8 cellular contexts compared by ENCODE assay signal in the genomic region with DNA sequence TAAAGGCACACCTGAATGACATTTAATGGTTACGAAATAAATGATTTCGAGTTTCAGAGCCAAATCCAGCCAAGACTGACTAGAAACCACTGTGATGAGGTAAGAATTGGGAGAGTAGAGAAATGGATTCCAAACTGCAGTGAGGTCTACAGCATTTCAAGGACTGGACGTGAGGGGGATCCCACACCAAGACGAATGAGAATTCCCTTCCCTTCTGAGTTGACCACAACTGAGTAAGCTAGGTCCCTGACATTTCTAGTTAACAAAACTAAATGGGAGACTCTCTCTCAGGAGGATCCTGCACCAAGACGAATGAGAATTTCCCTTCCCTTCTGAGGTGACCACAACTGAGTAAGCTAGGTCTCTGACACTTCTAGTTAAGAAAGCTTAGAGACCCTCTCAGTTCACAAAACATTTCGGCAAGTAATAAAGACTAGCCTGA. TPM values are rescaled to one million over a fixed set of nuclear protein-coding genes. Genes with fewer than 3 reads are reported as not detected.
DNase-seq lines count a peak whose midpoint lies in the region; ATAC-seq and TF ChIP-seq lines count a peak whose summit lies in the region.

No MANE protein-coding gene starts in this region.

- H3K4me1 ChIP-seq in GM23248 (ENCODE audit: insufficient read depth) (peaks cover 32% of the 10 kb centered on the region), gastroesophageal sphincter (peaks cover 7 to 56% (median 19%) of the 10 kb centered on the region in 3 donors)

- peaks cover 16% of the 10 kb centered on the region for H4K20me1 ChIP-seq in GM23248 (ENCODE audit: insufficient read depth)

- peaks cover 83% of the 10 kb centered on the region for H3K79me2 ChIP-seq in GM23248 (ENCODE audit: insufficient read depth)

- peak overlapping the region; percentile 82; the same call in 1 of the 2 replicates for H2AFZ ChIP-seq in GM23248

- peak overlapping the region; percentile 98 for H3K4me2 ChIP-seq in GM23248 (ENCODE audit: unreplicated experiment)

- peaks cover 31% of the 10 kb centered on the region for H3F3A ChIP-seq in GM23248 (ENCODE audit: insufficient read depth)

- in situ Hi-C loops in ACHN (cut with HindIII; ENCODE audit: low pct_ligation_motif_present, low pct_unique_long_range_greater_than_20kb, low sequenced_read_pairs) (no loop called here), GM23248 (cut with MboI) (no loop called here)

- TF ChIP-seq CTCF in WERI-Rb-1 (IDR thresholded peaks at IDR 0.05; ENCODE audit: low read depth, low read length) (no peak), gastroesophageal sphincter (IDR thresholded peaks at IDR 0.05) (no peak)

- H3K36me3 ChIP-seq in GM23248 (ENCODE audit: low read depth) = peaks cover 19% of the 10 kb centered on the region
- H3K36me3 ChIP-seq in WERI-Rb-1 = peaks cover 32% of the 10 kb centered on the region
- H3K36me3 ChIP-seq in gastroesophageal sphincter = peaks cover 0 to 20% of the 10 kb centered on the region in 2 donors

- no peak for TF ChIP-seq POLR2A in gastroesophageal sphincter (IDR thresholded peaks at IDR 0.05)

- ATAC-seq in gastroesophageal sphincter (no peak), HG02938 (IDR thresholded peaks at IDR 0.05; ENCODE audit: unreplicated experiment) (no peak)

- no peak for TF ChIP-seq EP300 in gastroesophageal sphincter (IDR thresholded peaks at IDR 0.05)

- H3K9me3 ChIP-seq in GM23248 (ENCODE audit: low read depth) (no peaks in the 10 kb centered on the region), WERI-Rb-1 (ENCODE audit: severe bottlenecking) (no peaks in the 10 kb centered on the region), gastroesophageal sphincter (peaks cover 0 to 9% (median 0%) of the 10 kb centered on the region in 3 donors)

- peak overlapping the region; percentile 96 for H3K9ac ChIP-seq in GM23248

- H3K9me2 ChIP-seq in GM23248 (ENCODE audit: insufficient read depth) = no peaks in the 10 kb centered on the region

- WGBS in GM23248 (ENCODE audit: low coverage in 1 of 2, low lambda C conversion rate in 2 of 2, missing lambda C conversion rate in 2 of 2), 2 experiments = 10 to 13% methylated on average over 6 of the region's 6 CpGs
- WGBS in gastroesophageal sphincter (ENCODE audit: low coverage in 1 of 2), 2 donors = 12% methylated on average over 6 of the region's 6 CpGs

- H3K27me3 ChIP-seq in GM23248 (replicated peaks; ENCODE audit: insufficient read depth) (no peaks in the 10 kb centered on the region), WERI-Rb-1 (ENCODE audit: insufficient read depth, low read depth, severe bottlenecking) (no peaks in the 10 kb centered on the region), gastroesophageal sphincter (no peaks in the 10 kb centered on the region)

- DNase-seq in ACHN (peak; percentile 37), GM23248 (peak; percentile 71), WERI-Rb-1 (no peak), skeletal muscle cell (ENCODE audit: low read depth) (peak; percentile 53), UCSD-AML1 (lab: John Stamatoyannopoulos, UW; ENCODE audit: unreplicated experiment) (no peak), NCI-H510A (lab: John Stamatoyannopoulos, UW) (no peak)

- H3K4me3 ChIP-seq in GM23248 (peak overlapping the region; percentile 95), WERI-Rb-1 (ENCODE audit: low read depth, low read length) (peak overlapping the region; percentile 89), gastroesophageal sphincter (peak overlapping the region; percentile 80 to 81), skeletal muscle cell (ENCODE audit: low read depth, low read length) (peak overlapping the region; percentile 79)

- H3K27ac ChIP-seq in GM23248 (peak overlapping the region; percentile 95), WERI-Rb-1 (peak overlapping the region; percentile 98; the same call in 1 of the 2 replicates), gastroesophageal sphincter (peak overlapping the region; percentile 89 to 97 (median 90))

RNA-seq across cellular contexts. Expression of a gene that starts 1.6 kb away (rescaled TPM):
- total RNA-seq in GM23248 (2014; rRNA removed; shearing (Covaris generic)) = not detected in 2 replicates
- 0.68 and 1.0 TPM in 2 replicates for polyA plus RNA-seq in GM23248 (2016; fragmentation: Nextera tagmentation; extraction: Ambion mirVana)
- total RNA-seq in gastroesophageal sphincter = 1 to 10 TPM in 1 of 4 donors, not detected in 3; 1.2 TPM

RNA-seq across cellular contexts. Expression of a gene that starts 1.8 kb away (rescaled TPM):
- 34.7 and 38.9 TPM in 2 replicates for total RNA-seq in GM23248 (2014; rRNA removed; shearing (Covaris generic))
- polyA plus RNA-seq in GM23248 (2016; fragmentation: Nextera tagmentation; extraction: Ambion mirVana) = 400 and 422 TPM in 2 replicates
- total RNA-seq in gastroesophageal sphincter = 100 to 1,000 TPM in 1 of 4 donors, 10 to 100 TPM in 3; 66.2 to 110 (median 80.2) TPM

RNA-seq across cellular contexts. Expression of a gene that starts 25.5 kb away (rescaled TPM):
- total RNA-seq in GM23248 (2014; rRNA removed; shearing (Covaris generic)) = 18.8 and 33.0 TPM in 2 replicates
- 29.6 and 32.6 TPM in 2 replicates for polyA plus RNA-seq in GM23248 (2016; fragmentation: Nextera tagmentation; extraction: Ambion mirVana)
- total RNA-seq in gastroesophageal sphincter = 10 to 100 TPM; 35.7 to 49.8 (median 46.2) TPM

Comparison
In these comparisons a context has a peak if more than half of its experiments do, and no peak if none do; other contexts are left out.
1. DNase-seq: peak in ACHN (single experiment), GM23248 (single experiment) and skeletal muscle cell (single experiment); none in WERI-Rb-1 (single experiment), UCSD-AML1 (single experiment) and NCI-H510A (single experiment).
2. Peak in every context shown above with its lines, with median percentiles within 50 percentile points of each other: H3K27ac ChIP-seq and H3K4me3 ChIP-seq.